Comparison of ENCODE assay signal across 1 cellular context in genomic region chr9:122092611-122093506, GRCh38.
TF ChIP-seq lines count a peak whose summit lies in the region.

TTLL11 (minus strand) TSS chr9:122093308; CDS start chr9:122093148, 160 bp downstream.

TF ChIP-seq in HepG2, 621 proteins besides CTCF, POLR2A, EP300 and RAD21 (continued from another document and continues in another):
- TF ChIP-seq BATF2 (CRISPR knock-in tag; IDR thresholded peaks at IDR 0.05) (no peak), ZNF562 (CRISPR knock-in tag; IDR thresholded peaks at IDR 0.05; ENCODE audit: borderline replicate concordance) (no peak), PHF20 (CRISPR knock-in tag; IDR thresholded peaks at IDR 0.05) (peak; percentile 77), LCORL (IDR thresholded peaks at IDR 0.05) (no peak), LCORL (CRISPR knock-in tag; IDR thresholded peaks at IDR 0.05) (no peak), SRSF1 (optimal IDR thresholded peaks at IDR 0.05; ENCODE audit: low read depth, low read length) (peak; percentile 15), ZBTB14 (CRISPR knock-in tag; IDR thresholded peaks at IDR 0.05) (no peak), ZMYM3 (CRISPR knock-in tag; IDR thresholded peaks at IDR 0.05) (peak; percentile 75; the same call in 1 of the 2 replicates), ZNF256 (CRISPR knock-in tag; conservative IDR thresholded peaks at IDR 0.05) (no peak), JUNB (CRISPR knock-in tag; IDR thresholded peaks at IDR 0.05; ENCODE audit: borderline replicate concordance) (no peak), RAD51 (IDR thresholded peaks at IDR 0.05; ENCODE audit: borderline replicate concordance) (peak; percentile 93), MYNN (CRISPR knock-in tag; IDR thresholded peaks at IDR 0.05; ENCODE audit: low read depth) (no peak), CHD2 (IDR thresholded peaks at IDR 0.05; ENCODE audit: low read depth, low read length) (no peak), ARNTL (CRISPR knock-in tag; IDR thresholded peaks at IDR 0.05) (peak; percentile 67; the same call in 1 of the 2 replicates), U2AF2 (IDR thresholded peaks at IDR 0.05; ENCODE audit: low read depth, low read length) (no peak), PPARG (CRISPR knock-in tag; conservative IDR thresholded peaks at IDR 0.05) (no peak), PAWR (CRISPR knock-in tag; IDR thresholded peaks at IDR 0.05; ENCODE audit: borderline replicate concordance) (no peak), ZSCAN9 (CRISPR knock-in tag; IDR thresholded peaks at IDR 0.05; ENCODE audit: borderline replicate concordance) (peak; percentile 62; the same call in 1 of the 2 replicates), ZBTB20 (CRISPR knock-in tag; IDR thresholded peaks at IDR 0.05; ENCODE audit: borderline replicate concordance, low read depth) (peak; percentile 62; the same call in 1 of the 2 replicates), MIXL1 (CRISPR knock-in tag; IDR thresholded peaks at IDR 0.05) (no peak; the same call in 1 of the 2 replicates), TAF15 (IDR thresholded peaks at IDR 0.05; ENCODE audit: low read depth, low read length, poor library complexity, severe bottlenecking) (no peak), ZHX1 (CRISPR knock-in tag; IDR thresholded peaks at IDR 0.05; ENCODE audit: low read depth) (peak; percentile 94), ERF (CRISPR knock-in tag; IDR thresholded peaks at IDR 0.05) (peak; percentile 82), MBNL3 (CRISPR knock-in tag; conservative IDR thresholded peaks at IDR 0.05) (no peak), ZNF253 (CRISPR knock-in tag; IDR thresholded peaks at IDR 0.05; ENCODE audit: borderline replicate concordance) (peak; percentile 17; the same call in 1 of the 2 replicates), ZFX (CRISPR knock-in tag; IDR thresholded peaks at IDR 0.05; ENCODE audit: low read depth) (peak; percentile 83), ZFP41 (CRISPR knock-in tag; IDR thresholded peaks at IDR 0.05; ENCODE audit: borderline replicate concordance) (no peak), ATF7-NPFF (CRISPR knock-in tag; IDR thresholded peaks at IDR 0.05; ENCODE audit: low read depth) (peak; percentile 61), ZNF12 (CRISPR knock-in tag; IDR thresholded peaks at IDR 0.05) (peak; percentile 60; the same call in 1 of the 2 replicates), REL (CRISPR knock-in tag; conservative IDR thresholded peaks at IDR 0.05) (no peak), ZNF354B (CRISPR knock-in tag; IDR thresholded peaks at IDR 0.05) (no peak), ZNF513 (CRISPR knock-in tag; conservative IDR thresholded peaks at IDR 0.05) (no peak; the same call in 1 of the 2 replicates), ZNF891 (CRISPR knock-in tag; IDR thresholded peaks at IDR 0.05) (no peak), ZNF282 (IDR thresholded peaks at IDR 0.05; ENCODE audit: partially characterized antibody) (no peak), ZNF652 (CRISPR knock-in tag; IDR thresholded peaks at IDR 0.05; ENCODE audit: borderline replicate concordance, low read depth) (no peak), BCL6 (CRISPR knock-in tag; IDR thresholded peaks at IDR 0.05) (peak; percentile 53), DNMT1 (CRISPR knock-in tag; IDR thresholded peaks at IDR 0.05) (peak; percentile 78; the same call in 1 of the 2 replicates), KDM3A (CRISPR knock-in tag; IDR thresholded peaks at IDR 0.05; ENCODE audit: low read depth) (no peak; the same call in 1 of the 2 replicates), ZBTB7A (CRISPR knock-in tag; IDR thresholded peaks at IDR 0.05) (no peak), HMGXB3 (CRISPR knock-in tag; IDR thresholded peaks at IDR 0.05; ENCODE audit: borderline replicate concordance) (0 out of 2 replicates have a peak, but pooled peaks have one; percentile 56), ZNF597 (CRISPR knock-in tag; IDR thresholded peaks at IDR 0.05) (no peak), HOXD1 (CRISPR knock-in tag; IDR thresholded peaks at IDR 0.05) (peak; percentile 28; the same call in 1 of the 2 replicates), HMGXB4 (CRISPR knock-in tag; IDR thresholded peaks at IDR 0.05; ENCODE audit: borderline replicate concordance in 1 of 2, low read depth in 1 of 2) (no peak; a peak in 1 of 4 replicates), ATF7 (IDR thresholded peaks at IDR 0.05) (no peak), ATF7 (CRISPR knock-in tag; IDR thresholded peaks at IDR 0.05) (no peak), HNRNPH1 (optimal IDR thresholded peaks at IDR 0.05; ENCODE audit: low read depth, low read length) (no peak), NCOA2 (CRISPR knock-in tag; IDR thresholded peaks at IDR 0.05) (no peak; the same call in 1 of the 2 replicates), LBX2 (CRISPR knock-in tag; IDR thresholded peaks at IDR 0.05; ENCODE audit: borderline replicate concordance) (no peak), NR2F2 (IDR thresholded peaks at IDR 0.05; ENCODE audit: borderline replicate concordance, low read depth) (no peak; the same call in 1 of the 2 replicates), ZNF556 (CRISPR knock-in tag; IDR thresholded peaks at IDR 0.05; ENCODE audit: borderline replicate concordance) (peak; percentile 96; the same call in 1 of the 2 replicates), ZNF572 (CRISPR knock-in tag; IDR thresholded peaks at IDR 0.05) (no peak), TRAFD1 (CRISPR knock-in tag; IDR thresholded peaks at IDR 0.05; ENCODE audit: borderline replicate concordance) (no peak), ZFP62 (CRISPR knock-in tag; IDR thresholded peaks at IDR 0.05) (no peak)
